16 cellular contexts compared by ENCODE assay signal in the genomic region with DNA sequence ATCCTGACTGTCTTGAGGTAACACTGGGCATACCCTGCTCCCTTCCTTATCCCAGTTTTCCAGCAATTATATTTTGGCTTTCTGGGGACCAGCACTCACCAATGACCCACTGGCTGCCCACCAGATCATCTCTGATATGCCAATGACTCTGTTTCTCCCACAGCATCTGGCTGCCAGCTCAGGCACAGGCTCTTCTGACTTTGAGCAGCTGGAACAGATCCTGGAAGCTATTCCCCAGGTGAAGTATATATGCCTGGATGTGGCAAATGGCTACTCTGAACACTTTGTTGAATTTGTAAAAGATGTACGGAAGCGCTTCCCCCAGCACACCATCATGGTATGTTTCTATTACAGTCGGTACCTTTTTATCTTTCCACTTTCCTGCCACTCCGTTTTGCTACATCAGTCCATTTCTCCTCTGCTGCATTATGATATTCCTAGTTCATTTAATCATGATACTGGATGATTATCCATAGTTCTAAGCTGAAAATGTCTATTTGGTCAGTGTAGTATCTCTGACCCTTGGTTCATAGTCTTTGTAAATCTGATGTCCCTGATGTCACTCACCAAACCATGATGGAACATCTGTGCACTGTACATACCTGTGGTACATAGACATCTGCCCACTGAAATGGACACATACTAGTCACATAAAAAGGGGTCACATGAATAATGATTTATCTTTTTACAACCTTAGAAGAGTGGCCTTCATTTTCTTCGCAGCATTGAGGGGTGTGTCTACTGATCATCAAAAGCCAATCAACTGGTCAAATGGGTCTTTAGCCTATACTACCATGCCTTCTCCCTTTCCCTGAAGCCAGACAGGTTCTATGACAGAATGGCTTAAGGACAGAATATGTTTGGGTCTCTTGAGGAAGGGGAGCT. TPM values are rescaled to one million over a fixed set of nuclear protein-coding genes. Genes with fewer than 3 reads are reported as not detected.
DNase-seq lines count a peak whose midpoint lies in the region; ATAC-seq, FAIRE-seq and TF ChIP-seq lines count a peak whose summit lies in the region.
"Had no signal": no experiment of that assay in that cellular context is flagged by ENCODE, and none has a peak within 500 bp of the region (broad histone marks: within the 10 kb centered on the region; RNA-seq: fewer than 3 reads in every experiment).

No MANE protein-coding gene starts in this region.

- H3K36me3 ChIP-seq in CD8-positive, alpha-beta memory T cell (ENCODE audit: insufficient read depth, low read length): peaks cover 70% of the 10 kb centered on the region
- H3K36me3 ChIP-seq in MM.1S (replicated peaks; ENCODE audit: insufficient read depth, low read length): no peaks in the 10 kb centered on the region

- H3K27me3 Mint-ChIP-seq in CD8-positive, alpha-beta memory T cell: peaks cover 0 to 2% of the 10 kb centered on the region in 2 donors
- H3K27me3 Mint-ChIP-seq in activated T-helper 2 cell treated with anti-CD3 and anti-CD28 coated beads, Interferon-gamma antibody, Interleukin-2, Interleukin-4, amounts not matched to agents 10 μg/mL and 5 μg/mL and 100 μg/mL, durations not matched to agents 14 hours and 24 hours and 36 hours (ENCODE audit: low read depth): no peaks in the 10 kb centered on the region
- H3K27me3 Mint-ChIP-seq in natural killer cell (ENCODE audit: low read depth in 2 of 2): no peaks in the 10 kb centered on the region

- TF ChIP-seq CTCF in natural killer cell (IDR thresholded peaks at IDR 0.05) (no peak), MM.1S (IDR thresholded peaks at IDR 0.05; ENCODE audit: low read length) (no peak)

- FAIRE-seq in GM12892 (lab: Jason Lieb, UNC): no peak
- FAIRE-seq: kidney had no signal

- CTCF ChIA-PET in CD8-positive, alpha-beta memory T cell (lab: Charles Lee): interaction anchor here (1.0 to 12.1 kb wide), 4 partner anchors 20 to 195 kb away, joined by 3 to 146 read pairs (median 5); a partner anchor contains a TSS

- no peak overlapping the region for H3K27ac ChIP-seq in CD8-positive, alpha-beta memory T cell (ENCODE audit: low read depth, low read length)
- no peak overlapping the region for H3K27ac ChIP-seq in MM.1S (ENCODE audit: low read length)

- no peak overlapping the region for H3K9ac ChIP-seq in MM.1S (ENCODE audit: low read length)

- POLR2A ChIA-PET in CD8-positive, alpha-beta memory T cell (lab: Charles Lee): interaction anchor here (1.4 kb wide), 1 partner anchor 23 kb away, joined by 3 read pairs; a partner anchor contains a TSS

- no peaks in the 10 kb centered on the region for H3K9me3 Mint-ChIP-seq in CD8-positive, alpha-beta memory T cell
- no peaks in the 10 kb centered on the region for H3K9me3 Mint-ChIP-seq in activated T-helper 2 cell treated with anti-CD3 and anti-CD28 coated beads, Interferon-gamma antibody, Interleukin-2, Interleukin-4, amounts not matched to agents 10 μg/mL and 5 μg/mL and 100 μg/mL, durations not matched to agents 14 hours and 24 hours and 36 hours
- H3K9me3 Mint-ChIP-seq in natural killer cell: no peaks in the 10 kb centered on the region
- H3K9me3 Mint-ChIP-seq: activated T-cell treated with anti-CD3 and anti-CD28 coated beads, Interleukin-2, amount 50 U/mL, for 4 hours had no signal

- peaks cover 62% of the 10 kb centered on the region for H3K4me1 ChIP-seq in CD8-positive, alpha-beta memory T cell (ENCODE audit: insufficient read depth, low read length)
- peaks cover 10% of the 10 kb centered on the region for H3K4me1 ChIP-seq in MM.1S (ENCODE audit: low read length)

- H3K4me3 Mint-ChIP-seq in CD8-positive, alpha-beta memory T cell: peak overlapping the region in 2 of 7 donors; percentile 7 to 96
- H3K4me3 Mint-ChIP-seq in activated T-helper 2 cell treated with anti-CD3 and anti-CD28 coated beads, Interferon-gamma antibody, Interleukin-2, Interleukin-4, amounts not matched to agents 10 μg/mL and 5 μg/mL and 100 μg/mL, durations not matched to agents 14 hours and 24 hours and 36 hours (ENCODE audit: low read depth): no peak overlapping the region
- H3K4me3 Mint-ChIP-seq in natural killer cell: peak overlapping the region; percentile 49
- H3K4me3 Mint-ChIP-seq: activated T-cell treated with anti-CD3 and anti-CD28 coated beads, Interleukin-2, amount 50 U/mL, for 4 hours had no signal

- ATAC-seq in natural killer cell: no peak
- ATAC-seq: activated T-cell treated with anti-CD3 and anti-CD28 coated beads, Interleukin-2, amount 50 U/mL, for 4 hours; heart right ventricle had no signal

- H4K20me1 ChIP-seq in MM.1S (ENCODE audit: insufficient read depth, low read length): no peaks in the 10 kb centered on the region

- no peak for TF ChIP-seq POLR2A in GM12892 (IDR thresholded peaks at IDR 0.05; ENCODE audit: low read depth, low read length)

- no peaks in the 10 kb centered on the region for H3K27me3 ChIP-seq in CD8-positive, alpha-beta memory T cell (ENCODE audit: insufficient read depth, low read length, poor library complexity, severe bottlenecking)
- H3K27me3 ChIP-seq in MM.1S (replicated peaks; ENCODE audit: insufficient read depth, low read length): no peaks in the 10 kb centered on the region
- H3K27me3 ChIP-seq: esophagus squamous epithelium, heart right ventricle had no signal

- H3K27ac Mint-ChIP-seq in CD8-positive, alpha-beta memory T cell: peak overlapping the region in 7 of 8 donors; percentile 20 to 99 (median 77)
- peak overlapping the region; percentile 25 for H3K27ac Mint-ChIP-seq in activated T-helper 2 cell treated with anti-CD3 and anti-CD28 coated beads, Interferon-gamma antibody, Interleukin-2, Interleukin-4, amounts not matched to agents 10 μg/mL and 5 μg/mL and 100 μg/mL, durations not matched to agents 14 hours and 24 hours and 36 hours
- peak overlapping the region; percentile 40 to 100 for H3K27ac Mint-ChIP-seq in natural killer cell

- peaks cover 35% of the 10 kb centered on the region for H3K79me2 ChIP-seq in MM.1S (ENCODE audit: low read length)

- no peaks in the 10 kb centered on the region for H3K9me2 ChIP-seq in MM.1S (replicated peaks; ENCODE audit: insufficient read depth, low read length)

- intact Hi-C loops in activated T-helper 2 cell treated with anti-CD3 and anti-CD28 coated beads, Interferon-gamma antibody, Interleukin-2, Interleukin-4, amounts not matched to agents 10 μg/mL and 5 μg/mL and 100 μg/mL, durations not matched to agents 14 hours and 24 hours and 36 hours (cut with micrococcal nuclease): no loop called here
- intact Hi-C loops in natural killer cell (cut with micrococcal nuclease): no loop called here

- H3K36me3 Mint-ChIP-seq in CD8-positive, alpha-beta memory T cell: peaks cover 4 to 84% (median 25%) of the 10 kb centered on the region in 3 donors
- peaks cover 78% of the 10 kb centered on the region for H3K36me3 Mint-ChIP-seq in activated T-helper 2 cell treated with anti-CD3 and anti-CD28 coated beads, Interferon-gamma antibody, Interleukin-2, Interleukin-4, amounts not matched to agents 10 μg/mL and 5 μg/mL and 100 μg/mL, durations not matched to agents 14 hours and 24 hours and 36 hours (ENCODE audit: low read depth)
- peaks cover 22% of the 10 kb centered on the region for H3K36me3 Mint-ChIP-seq in natural killer cell

- H3K4me2 ChIP-seq in MM.1S (ENCODE audit: low read depth, low read length): no peak overlapping the region
- H3K4me2 ChIP-seq: smooth muscle cell had no signal

- DNase-seq in CD8-positive, alpha-beta memory T cell: no peak
- DNase-seq in activated T-helper 2 cell treated with anti-CD3 and anti-CD28 coated beads, Interferon-gamma antibody, Interleukin-2, Interleukin-4, amounts not matched to agents 10 μg/mL and 5 μg/mL and 100 μg/mL, durations not matched to agents 14 hours and 24 hours and 36 hours (ENCODE audit: low spot score): no peak
- no peak for DNase-seq in natural killer cell
- no peak for DNase-seq in NCI-H1048 (lab: John Stamatoyannopoulos, UW)
- no peak for DNase-seq in GM12892 (ENCODE audit: insufficient read length)
- DNase-seq in MM.1S: no peak
- DNase-seq: activated CD4-positive, alpha-beta T cell treated with anti-CD3 and anti-CD28 coated beads for 1 hour; activated T-cell treated with anti-CD3 and anti-CD28 coated beads, Interleukin-2, amount 50 U/mL, for 4 hours; aorta; cortex of kidney; DMS 273 treated with DMSO at 0.1 percent for 48 hours; esophagus squamous epithelium; heart right ventricle; kidney; NCI-H1694 had no signal

- H3K9me3 ChIP-seq in CD8-positive, alpha-beta memory T cell (ENCODE audit: low read length): no peaks in the 10 kb centered on the region
- no peaks in the 10 kb centered on the region for H3K9me3 ChIP-seq in MM.1S (replicated peaks; ENCODE audit: insufficient read depth, low read length)
- H3K9me3 ChIP-seq: esophagus squamous epithelium, heart right ventricle had no signal

- H3K4me1 Mint-ChIP-seq in CD8-positive, alpha-beta memory T cell: peaks cover 77 to 94% (median 91%) of the 10 kb centered on the region in 3 donors
- H3K4me1 Mint-ChIP-seq in activated T-helper 2 cell treated with anti-CD3 and anti-CD28 coated beads, Interferon-gamma antibody, Interleukin-2, Interleukin-4, amounts not matched to agents 10 μg/mL and 5 μg/mL and 100 μg/mL, durations not matched to agents 14 hours and 24 hours and 36 hours (ENCODE audit: low read depth): peaks cover 60% of the 10 kb centered on the region
- H3K4me1 Mint-ChIP-seq in natural killer cell: peaks cover 72 to 88% of the 10 kb centered on the region in 2 donors

- no peak overlapping the region for H2AFZ ChIP-seq in MM.1S (ENCODE audit: low read length)

- H3K4me3 ChIP-seq in CD8-positive, alpha-beta memory T cell (ENCODE audit: low read length): no peak overlapping the region
- no peak overlapping the region for H3K4me3 ChIP-seq in MM.1S (ENCODE audit: low read length)
- H3K4me3 ChIP-seq: esophagus squamous epithelium, heart right ventricle, smooth muscle cell had no signal

- no peaks in the 10 kb centered on the region for H3F3A ChIP-seq in MM.1S (ENCODE audit: insufficient read depth, low read length)

RNA-seq across cellular contexts. Expression of a gene that starts 3.3 kb away (rescaled TPM):
- total RNA-seq in CD8-positive, alpha-beta memory T cell: 10 to 100 TPM; 43.6 to 48.6 TPM
- polyA plus RNA-seq in CD8-positive, alpha-beta memory T cell: 96.8 TPM
- 36.3 and 43.8 TPM in 2 replicates for total RNA-seq in activated T-helper 2 cell treated with anti-CD3 and anti-CD28 coated beads, Interferon-gamma antibody, Interleukin-2, Interleukin-4, amounts not matched to agents 10 μg/mL and 5 μg/mL and 100 μg/mL, durations not matched to agents 14 hours and 24 hours and 36 hours
- total RNA-seq in natural killer cell: 10 to 100 TPM; 46.5 to 63.3 (median 53.3) TPM
- polyA plus RNA-seq in GM12892 (2012; ENCODE audit: missing spikeins): 60.0 TPM

RNA-seq across cellular contexts. Expression of a gene that starts 3.9 kb away (rescaled TPM):
- total RNA-seq in CD8-positive, alpha-beta memory T cell: 100 to 1,000 TPM; 232 to 240 TPM
- polyA plus RNA-seq in CD8-positive, alpha-beta memory T cell: 364 TPM
- 194 and 202 TPM in 2 replicates for total RNA-seq in activated T-helper 2 cell treated with anti-CD3 and anti-CD28 coated beads, Interferon-gamma antibody, Interleukin-2, Interleukin-4, amounts not matched to agents 10 μg/mL and 5 μg/mL and 100 μg/mL, durations not matched to agents 14 hours and 24 hours and 36 hours
- total RNA-seq in natural killer cell: 100 to 1,000 TPM in 1 of 3 donors, 10 to 100 TPM in 2; 93.6 to 109 (median 95.9) TPM
- 297 TPM for polyA plus RNA-seq in GM12892 (2012; ENCODE audit: missing spikeins)

RNA-seq across cellular contexts. Expression of a gene that starts 6.4 kb away (rescaled TPM):
- total RNA-seq in CD8-positive, alpha-beta memory T cell: 100 to 1,000 TPM; 101 to 106 TPM
- polyA plus RNA-seq in CD8-positive, alpha-beta memory T cell: 161 TPM
- total RNA-seq in activated T-helper 2 cell treated with anti-CD3 and anti-CD28 coated beads, Interferon-gamma antibody, Interleukin-2, Interleukin-4, amounts not matched to agents 10 μg/mL and 5 μg/mL and 100 μg/mL, durations not matched to agents 14 hours and 24 hours and 36 hours: 81.1 and 87.3 TPM in 2 replicates
- total RNA-seq in natural killer cell: 100 to 1,000 TPM; 158 to 269 (median 176) TPM
- polyA plus RNA-seq in GM12892 (2012; ENCODE audit: missing spikeins): 38.1 TPM

RNA-seq across cellular contexts. Expression of a gene that starts 20.2 kb away (rescaled TPM):
- 10 to 100 TPM; 15.5 to 16.2 TPM for total RNA-seq in CD8-positive, alpha-beta memory T cell
- 25.8 TPM for polyA plus RNA-seq in CD8-positive, alpha-beta memory T cell
- 13.2 and 13.5 TPM in 2 replicates for total RNA-seq in activated T-helper 2 cell treated with anti-CD3 and anti-CD28 coated beads, Interferon-gamma antibody, Interleukin-2, Interleukin-4, amounts not matched to agents 10 μg/mL and 5 μg/mL and 100 μg/mL, durations not matched to agents 14 hours and 24 hours and 36 hours
- 1 to 10 TPM; 4.0 to 6.1 (median 5.5) TPM for total RNA-seq in natural killer cell
- polyA plus RNA-seq in GM12892 (2012; ENCODE audit: missing spikeins): 16.0 TPM

RNA-seq across cellular contexts. Expression of a gene that starts 22.8 kb away (rescaled TPM):
- 10 to 100 TPM; 86.4 to 87.6 TPM for total RNA-seq in CD8-positive, alpha-beta memory T cell
- 159 TPM for polyA plus RNA-seq in CD8-positive, alpha-beta memory T cell
- total RNA-seq in activated T-helper 2 cell treated with anti-CD3 and anti-CD28 coated beads, Interferon-gamma antibody, Interleukin-2, Interleukin-4, amounts not matched to agents 10 μg/mL and 5 μg/mL and 100 μg/mL, durations not matched to agents 14 hours and 24 hours and 36 hours: 80.0 and 82.4 TPM in 2 replicates
- total RNA-seq in natural killer cell: 100 to 1,000 TPM; 105 to 118 (median 115) TPM
- polyA plus RNA-seq in GM12892 (2012; ENCODE audit: missing spikeins): 101 TPM

Comparison
In these comparisons a context has a peak if more than half of its experiments do, and no peak if none do; other contexts are left out.
1. H3K27ac Mint-ChIP-seq: peak in every context shown above with its lines; median percentile 77 in CD8-positive, alpha-beta memory T cell; 70 in natural killer cell; 25 in activated T-helper 2 cell treated with anti-CD3 and anti-CD28 coated beads, Interferon-gamma antibody, Interleukin-2, Interleukin-4, amounts not matched to agents 10 μg/mL and 5 μg/mL and 100 μg/mL, durations not matched to agents 14 hours and 24 hours and 36 hours.